1 cellular context compared by ENCODE assay signal in the genomic region with DNA sequence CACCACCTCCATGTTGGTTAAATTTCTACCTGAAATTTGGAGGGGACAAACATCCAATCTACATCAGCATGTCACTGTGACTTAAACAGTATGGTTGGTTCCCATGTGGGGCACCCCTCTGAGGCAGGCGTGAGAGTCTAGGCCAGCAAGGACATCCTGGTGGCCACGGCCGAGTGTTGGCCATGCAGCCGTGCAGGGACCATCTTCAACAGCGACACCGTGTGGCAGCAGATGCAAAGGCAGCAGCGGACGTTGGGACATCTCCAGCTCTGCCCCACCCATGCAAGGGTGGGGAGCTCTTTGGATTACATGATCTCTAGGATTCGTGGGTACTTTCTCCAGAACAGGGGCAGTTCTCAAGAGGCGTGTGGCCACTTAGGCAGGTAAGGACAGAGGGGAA.
TF ChIP-seq lines count a peak whose summit lies in the region.

No MANE protein-coding gene starts in this region.

TF ChIP-seq in HepG2, 621 proteins besides CTCF, POLR2A, EP300 and RAD21:
- TF ChIP-seq, protein P1, sequence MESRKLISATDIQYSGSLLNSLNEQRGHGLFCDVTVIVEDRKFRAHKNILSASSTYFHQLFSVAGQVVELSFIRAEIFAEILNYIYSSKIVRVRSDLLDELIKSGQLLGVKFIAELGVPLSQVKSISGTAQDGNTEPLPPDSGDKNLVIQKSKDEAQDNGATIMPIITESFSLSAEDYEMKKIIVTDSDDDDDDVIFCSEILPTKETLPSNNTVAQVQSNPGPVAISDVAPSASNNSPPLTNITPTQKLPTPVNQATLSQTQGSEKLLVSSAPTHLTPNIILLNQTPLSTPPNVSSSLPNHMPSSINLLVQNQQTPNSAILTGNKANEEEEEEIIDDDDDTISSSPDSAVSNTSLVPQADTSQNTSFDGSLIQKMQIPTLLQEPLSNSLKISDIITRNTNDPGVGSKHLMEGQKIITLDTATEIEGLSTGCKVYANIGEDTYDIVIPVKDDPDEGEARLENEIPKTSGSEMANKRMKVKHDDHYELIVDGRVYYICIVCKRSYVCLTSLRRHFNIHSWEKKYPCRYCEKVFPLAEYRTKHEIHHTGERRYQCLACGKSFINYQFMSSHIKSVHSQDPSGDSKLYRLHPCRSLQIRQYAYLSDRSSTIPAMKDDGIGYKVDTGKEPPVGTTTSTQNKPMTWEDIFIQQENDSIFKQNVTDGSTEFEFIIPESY (CRISPR knock-in tag; IDR thresholded peaks at IDR 0.05): peak; percentile 70
- no peak for TF ChIP-seq MED13 (CRISPR knock-in tag; IDR thresholded peaks at IDR 0.05)
- peak; percentile 83; the same call in 1 of the 2 replicates for TF ChIP-seq SETDB1 (CRISPR knock-in tag; IDR thresholded peaks at IDR 0.05; ENCODE audit: borderline replicate concordance)
